ENCODE assay signal across 16 cellular contexts in the genomic region with DNA sequence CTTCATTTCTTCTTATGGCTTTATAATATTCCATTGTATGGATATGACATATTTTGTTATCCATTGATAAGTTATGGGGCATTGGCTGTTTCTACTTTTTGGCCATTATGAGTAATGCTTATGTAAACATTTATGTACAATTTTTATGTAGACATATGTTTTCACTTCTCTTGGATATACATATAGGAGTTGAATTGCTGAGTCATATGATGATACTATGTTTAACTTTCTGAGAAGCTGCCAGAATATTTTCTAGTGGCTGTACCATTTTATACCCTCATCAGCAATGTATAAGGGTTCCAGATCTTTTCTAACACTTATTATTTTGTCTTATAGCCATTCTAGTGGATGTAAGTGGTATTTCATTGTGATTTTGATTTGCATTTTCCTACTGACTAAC. TPM values are rescaled to one million over a fixed set of nuclear protein-coding genes. Genes with fewer than 3 reads are reported as not detected.
A peak's percentile ranks its signal among the peaks of the same experiment; 100 is the strongest.
DNase-seq lines count a peak whose midpoint lies in the region; ATAC-seq and TF ChIP-seq lines count a peak whose summit lies in the region.
"Had no signal": no experiment of that assay in that cellular context is flagged by ENCODE, and none has a peak within 500 bp of the region (broad histone marks: within the 10 kb centered on the region; RNA-seq: fewer than 3 reads in every experiment).

No MANE protein-coding gene starts in this region.

- DNase-seq in ELR (ENCODE audit: low read depth) (peak; percentile 5), PC-3 (peak; percentile 87), fibroblast of mammary gland (ENCODE audit: low read depth) (peak; percentile 27), HK-2 (ENCODE audit: unreplicated experiment) (no peak)
- no peak for DNase-seq in activated naive CD4-positive, alpha-beta T cell treated with anti-CD3 and anti-CD28 coated beads, Interleukin-2, amount 10 ng/mL, durations not matched to agents 7 days and 5 days
- no peak for DNase-seq in central memory CD4-positive, alpha-beta T cell
- DNase-seq: CD8-positive, alpha-beta T cell; COR-L47; DMS153; HFFc6; KG1 had no signal

- CTCF ChIA-PET in PC-3 (lab: Charles Lee): no interaction called here
- CTCF ChIA-PET in activated naive CD4-positive, alpha-beta T cell treated with anti-CD3 and anti-CD28 coated beads, Interleukin-2, amount 10 ng/mL, durations not matched to agents 7 days and 5 days (lab: Charles Lee): no interaction called here

- no peaks in the 10 kb centered on the region for H3K79me2 ChIP-seq in PC-3 (ENCODE audit: low read length)

- H3K9me3 ChIP-seq in PC-3 (ENCODE audit: low read length): no peaks in the 10 kb centered on the region
- H3K9me3 ChIP-seq: HAP-1 had no signal

- peaks cover 14% of the 10 kb centered on the region for H3K4me1 ChIP-seq in PC-3 (ENCODE audit: insufficient read depth, low read length)
- H3K4me1 ChIP-seq: HAP-1 had no signal

- no peak overlapping the region for H3K4me3 Mint-ChIP-seq in activated naive CD4-positive, alpha-beta T cell treated with anti-CD3 and anti-CD28 coated beads, Interleukin-2, amount 10 ng/mL, durations not matched to agents 7 days and 5 days
- H3K4me3 Mint-ChIP-seq: CD14-positive monocyte; CD8-positive, alpha-beta T cell; HFFc6 had no signal

- H3K36me3 ChIP-seq in PC-3 (ENCODE audit: low read depth, low read length): no peaks in the 10 kb centered on the region
- H3K36me3 ChIP-seq: HAP-1 had no signal

- POLR2A ChIA-PET in PC-3 (lab: Charles Lee; ENCODE audit: unreplicated experiment): no interaction called here

- no peaks in the 10 kb centered on the region for H3K36me3 Mint-ChIP-seq in activated naive CD4-positive, alpha-beta T cell treated with anti-CD3 and anti-CD28 coated beads, Interleukin-2, amount 10 ng/mL, durations not matched to agents 7 days and 5 days
- H3K36me3 Mint-ChIP-seq: CD14-positive monocyte; CD8-positive, alpha-beta T cell had no signal

- peaks cover 10% of the 10 kb centered on the region for H3K27me3 Mint-ChIP-seq in activated naive CD4-positive, alpha-beta T cell treated with anti-CD3 and anti-CD28 coated beads, Interleukin-2, amount 10 ng/mL, durations not matched to agents 7 days and 5 days

- no peaks in the 10 kb centered on the region for H3F3A ChIP-seq in PC-3 (ENCODE audit: low read length, unreplicated experiment)

- TF ChIP-seq CTCF in PC-3 (conservative IDR thresholded peaks at IDR 0.05; ENCODE audit: low read depth, low read length) (no peak), fibroblast of mammary gland (conservative IDR thresholded peaks at IDR 0.05; ENCODE audit: control insufficient read depth, insufficient read depth, low read depth, low read length) (no peak)

- H3K27ac Mint-ChIP-seq in activated naive CD4-positive, alpha-beta T cell treated with anti-CD3 and anti-CD28 coated beads, Interleukin-2, amount 10 ng/mL, durations not matched to agents 7 days and 5 days: no peak overlapping the region
- H3K27ac Mint-ChIP-seq: CD14-positive monocyte; CD8-positive, alpha-beta T cell; HFFc6 had no signal

- ATAC-seq in PC-3: peak; percentile 76
- ATAC-seq: CD8-positive, alpha-beta T cell had no signal

- no peaks in the 10 kb centered on the region for H3K9me3 Mint-ChIP-seq in activated naive CD4-positive, alpha-beta T cell treated with anti-CD3 and anti-CD28 coated beads, Interleukin-2, amount 10 ng/mL, durations not matched to agents 7 days and 5 days
- H3K9me3 Mint-ChIP-seq: CD8-positive, alpha-beta T cell had no signal

- intact Hi-C loops in PC-3 (cut with micrococcal nuclease): no loop called here

- no peak overlapping the region for H3K27ac ChIP-seq in PC-3 (ENCODE audit: low read length)

- no TSS peak for BruUV-seq in PC-3 (replicated peaks; lab: Mats Ljungman, UMichigan)

- H3K4me3 ChIP-seq in PC-3 (ENCODE audit: low read length) (no peak overlapping the region), fibroblast of mammary gland (ENCODE audit: control insufficient read depth, low read depth, low read length) (no peak overlapping the region)
- H3K4me3 ChIP-seq: HAP-1 had no signal

- H3K4me2 ChIP-seq in PC-3 (ENCODE audit: low read length): no peak overlapping the region

- peaks cover 2% of the 10 kb centered on the region; the same call in 1 of the 2 replicates for H3K27me3 ChIP-seq in PC-3 (ENCODE audit: low read length)

- no peak overlapping the region for H2AFZ ChIP-seq in PC-3 (ENCODE audit: low read length)

- no peaks in the 10 kb centered on the region for H4K20me1 ChIP-seq in PC-3 (ENCODE audit: low read length)

- H3K9ac ChIP-seq in PC-3 (ENCODE audit: low read length): no peak overlapping the region

- H3K4me1 Mint-ChIP-seq in activated naive CD4-positive, alpha-beta T cell treated with anti-CD3 and anti-CD28 coated beads, Interleukin-2, amount 10 ng/mL, durations not matched to agents 7 days and 5 days: no peaks in the 10 kb centered on the region
- H3K4me1 Mint-ChIP-seq: CD14-positive monocyte had no signal

- no peaks in the 10 kb centered on the region for H3K9me2 ChIP-seq in PC-3 (replicated peaks; ENCODE audit: low read length)

RNA-seq across cellular contexts. Expression of a gene that starts 23.0 kb away (rescaled TPM):
- not detected in 2 replicates for total RNA-seq in PC-3 (2014; rRNA removed)
- total RNA-seq: A673; CD8-positive, alpha-beta T cell; G401; H1; HFFc6 had no signal

RNA-seq across cellular contexts. Expression of a gene that starts 41.4 kb away (rescaled TPM):
- total RNA-seq in PC-3 (2014; rRNA removed): 76.8 and 89.7 TPM in 2 replicates

Comparison
In these comparisons a context has a peak if more than half of its experiments do, and no peak if none do; other contexts are left out.
1. DNase-seq: peak in ELR (single experiment), PC-3 (single experiment) and fibroblast of mammary gland (single experiment); none in HK-2 (single experiment), activated naive CD4-positive, alpha-beta T cell treated with anti-CD3 and anti-CD28 coated beads, Interleukin-2, amount 10 ng/mL, durations not matched to agents 7 days and 5 days (single experiment) and central memory CD4-positive, alpha-beta T cell (single experiment).